In the genomic region with DNA sequence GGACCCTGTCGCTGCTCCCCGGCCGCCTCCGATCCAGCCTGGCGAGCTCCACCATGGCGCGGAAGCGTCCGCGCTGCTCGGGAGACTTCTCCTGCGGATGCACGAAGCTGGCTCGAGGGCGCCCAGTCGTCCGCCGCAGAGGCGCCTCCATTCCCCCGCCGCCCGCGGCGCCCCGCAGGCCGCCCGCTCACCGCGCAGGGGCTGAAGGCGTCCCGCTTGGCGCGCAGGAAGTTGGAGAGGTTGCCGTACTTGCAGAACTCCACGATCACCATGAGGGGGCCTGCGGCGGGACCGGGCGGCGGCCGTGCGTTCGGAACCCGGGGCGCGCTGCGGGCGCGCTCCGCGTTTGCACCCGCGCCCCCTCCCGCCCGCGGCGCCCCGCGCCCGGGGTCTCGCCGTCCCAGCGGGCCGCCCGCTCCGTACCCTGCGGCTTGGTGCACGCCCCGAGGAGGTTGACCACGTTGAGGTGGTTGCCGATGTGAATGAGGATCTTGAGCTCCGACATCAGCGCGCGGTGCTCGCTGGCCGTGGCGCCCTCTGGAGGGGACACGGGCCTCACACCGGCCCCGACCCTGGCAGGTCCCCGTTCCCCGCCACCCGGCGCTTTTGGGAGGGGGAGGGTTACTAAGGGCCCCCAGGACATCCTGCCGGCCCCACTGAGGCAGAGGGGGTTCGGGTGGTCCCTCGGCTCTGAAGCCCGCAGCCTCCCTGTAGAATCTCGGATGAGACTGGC, we compare ENCODE assay signal across 8 cellular contexts. TPM values are rescaled to one million over a fixed set of nuclear protein-coding genes. Genes with fewer than 3 reads are reported as not detected.
DNase-seq lines count a peak whose midpoint lies in the region; TF ChIP-seq lines count a peak whose summit lies in the region.

No MANE protein-coding gene starts in this region.

- no peak for DNase-seq in AG04449 (ENCODE audit: low read depth, low spot score)
- DNase-seq in HL-60 (ENCODE audit: low read depth in 1 of 2, low spot score in 1 of 2): peak; percentile 49 to 73
- DNase-seq in activated CD8-positive, alpha-beta memory T cell treated with anti-CD3 and anti-CD28 coated beads, Interleukin-2, amount 50 U/mL, for 48 hours: peak; percentile 69
- peak in 36 of 42 donors; percentile 20 to 79 (median 44) for DNase-seq in head of caudate nucleus
- peak; percentile 11 for DNase-seq in stimulated activated CD4-positive, alpha-beta T cell treated with anti-CD3 and anti-CD28 coated beads, Interleukin-2, amount 100 ng/mL, for 4 hours (ENCODE audit: low read depth)
- DNase-seq in vagina (ENCODE audit: extremely low spot score in 2 of 2): no peak
- DNase-seq in DMS153 (lab: John Stamatoyannopoulos, UW): no peak
- DNase-seq in lower leg skin (ENCODE audit: low spot score in 2 of 2): no peak

- H3K27ac ChIP-seq in HL-60 (replicated peaks): peak overlapping the region; percentile 42; the same call in 1 of the 2 replicates
- no peak overlapping the region for H3K27ac ChIP-seq in vagina

- H3K4me3 ChIP-seq in AG04449 (ENCODE audit: low read depth, low read length): peak overlapping the region; percentile 49
- peak overlapping the region; percentile 33 for H3K4me3 ChIP-seq in HL-60 (replicated peaks; ENCODE audit: insufficient read depth, low read length)
- H3K4me3 ChIP-seq in vagina: peak overlapping the region in 1 of 2 donors; percentile 13
- no peak overlapping the region for H3K4me3 ChIP-seq in lower leg skin (ENCODE audit: low read depth, poor library complexity, severe bottlenecking)

- TF ChIP-seq CTCF in AG04449 (IDR thresholded peaks at IDR 0.05; ENCODE audit: insufficient read depth, low read length, missing control alignments) (peak; percentile 69), HL-60 (IDR thresholded peaks at IDR 0.05; ENCODE audit: insufficient read depth, low read length) (peak; percentile 29), vagina (IDR thresholded peaks at IDR 0.05) (no peak), lower leg skin (IDR thresholded peaks at IDR 0.05) (no peak)

- 15 to 49% methylated on average over 41 to 61 of the region's 90 CpGs for WGBS in lower leg skin, 2 donors

- TF ChIP-seq POLR2A in vagina (IDR thresholded peaks at IDR 0.05): no peak
- no peak for TF ChIP-seq POLR2A in lower leg skin (IDR thresholded peaks at IDR 0.05)

- intact Hi-C loops in head of caudate nucleus (cut with DNase I) (no loop called here), vagina (cut with DNase I) (no loop called here), lower leg skin (cut with DNase I; ENCODE audit: low total_unique reads) (no loop called here)

- CTCF ChIA-PET in AG04449 (lab: Yijun Ruan, JAX): interaction anchor here (0.6 to 1.6 kb wide), 9 partner anchors 9 to 325 kb away, joined by 3 to 10 read pairs (median 4); no protein-coding TSS in a partner anchor

- no peaks in the 10 kb centered on the region for H3K36me3 ChIP-seq in vagina

- no peaks in the 10 kb centered on the region for H3K4me1 ChIP-seq in vagina

- H3K27me3 ChIP-seq in HL-60 (ENCODE audit: insufficient read depth, poor library complexity, severe bottlenecking) (no peaks in the 10 kb centered on the region), vagina (no peaks in the 10 kb centered on the region)

- H3K9me3 ChIP-seq in vagina: no peaks in the 10 kb centered on the region

- POLR2A ChIA-PET in AG04449 (lab: Yijun Ruan, JAX): no interaction called here

RNA-seq across cellular contexts. Expression of gene SCGB3A1, which starts 27.7 kb away (rescaled TPM):
- total RNA-seq in vagina (not detected), lower leg skin (1 to 10 TPM in 3 of 4 donors, not detected in 1; 2.6 to 3.5 (median 3.5) TPM)

RNA-seq across cellular contexts. Expression of gene FLT4, which starts 30.4 kb away (rescaled TPM):
- total RNA-seq in vagina (20.9 TPM), lower leg skin (10 to 100 TPM in 1 of 4 donors, 1 to 10 TPM in 3; 2.1 to 11.6 (median 4.0) TPM)

Comparison
In these comparisons a context has a peak if more than half of its experiments do, and no peak if none do; other contexts are left out.
1. DNase-seq: peak in HL-60 (2 of 2), activated CD8-positive, alpha-beta memory T cell treated with anti-CD3 and anti-CD28 coated beads, Interleukin-2, amount 50 U/mL, for 48 hours (single experiment), head of caudate nucleus (36 of 42) and stimulated activated CD4-positive, alpha-beta T cell treated with anti-CD3 and anti-CD28 coated beads, Interleukin-2, amount 100 ng/mL, for 4 hours (single experiment); none in AG04449 (single experiment), vagina (0 of 2), DMS153 (single experiment) and lower leg skin (0 of 2).
2. CTCF ChIP-seq: peak in AG04449 (single experiment) and HL-60 (single experiment); none in vagina (0 of 3) and lower leg skin (0 of 3).